Comparison of ENCODE assay signal across 8 cellular contexts in genomic region chr13:91946498-91947070, GRCh38.
DNase-seq lines count a peak whose midpoint lies in the region; ATAC-seq lines count a peak whose summit lies in the region.

No MANE protein-coding gene starts in this region.

- H3K27ac Mint-ChIP-seq in immature natural killer cell: no peak overlapping the region

- DNase-seq in GF-D8 (lab: John Stamatoyannopoulos, UW) (peak; percentile 21), KBM-7 (peak; percentile 55), SK-N-DZ (ENCODE audit: low spot score) (peak; percentile 62), left lobe of liver (ENCODE audit: low spot score) (no peak), immature natural killer cell (no peak)
- no peak for DNase-seq in activated CD4-positive, alpha-beta T cell treated with anti-CD3 and anti-CD28 coated beads for 4 hours

- no peak overlapping the region for H3K4me3 Mint-ChIP-seq in immature natural killer cell

- H3K4me1 Mint-ChIP-seq in immature natural killer cell: no peaks in the 10 kb centered on the region

- in situ Hi-C loops in KBM-7 (cut with MboI; ENCODE audit: low pct_unique_long_range_greater_than_20kb, low sequenced_read_pairs): no loop called here

- H3K27me3 Mint-ChIP-seq in immature natural killer cell (ENCODE audit: low read depth in 3 of 3): peaks cover 0 to 2% (median 0%) of the 10 kb centered on the region in 3 donors

- H3K9me3 Mint-ChIP-seq in immature natural killer cell: peaks cover 5 to 24% (median 10%) of the 10 kb centered on the region in 6 donors

- ATAC-seq in left lobe of liver: peak; percentile 87
- no peak for ATAC-seq in GM21367 (IDR thresholded peaks at IDR 0.05; ENCODE audit: unreplicated experiment)
- no peak for ATAC-seq in GM21786 (IDR thresholded peaks at IDR 0.05; ENCODE audit: unreplicated experiment)

- H3K36me3 Mint-ChIP-seq in immature natural killer cell: no peaks in the 10 kb centered on the region

Comparison
In these comparisons a context has a peak if more than half of its experiments do, and no peak if none do; other contexts are left out.
1. DNase-seq: peak in GF-D8 (single experiment), KBM-7 (single experiment) and SK-N-DZ (single experiment); none in left lobe of liver (single experiment), activated CD4-positive, alpha-beta T cell treated with anti-CD3 and anti-CD28 coated beads for 4 hours (0 of 2) and immature natural killer cell (0 of 3).